In genomic region chr5:136957428-136957827, GRCh38 we compare ENCODE assay signal across 21 cellular contexts.
DNase-seq lines count a peak whose midpoint lies in the region; ATAC-seq and TF ChIP-seq lines count a peak whose summit lies in the region.
"Had no signal": no experiment of that assay in that cellular context is flagged by ENCODE, and none has a peak within 500 bp of the region (broad histone marks: within the 10 kb centered on the region; RNA-seq: fewer than 3 reads in every experiment).

No MANE protein-coding gene starts in this region.

- TF ChIP-seq POLR2A in IMR-90 (IDR thresholded peaks at IDR 0.05; ENCODE audit: low read depth, low read length), result no peak

- no peak overlapping the region for H2BK20ac ChIP-seq in IMR-90 (ENCODE audit: low read depth, low read length)

- no peak overlapping the region for H3K18ac ChIP-seq in IMR-90 (ENCODE audit: low read depth, low read length)

- H4K8ac ChIP-seq in IMR-90 (ENCODE audit: low read depth in 2 of 2, low read length in 2 of 2), result no peak overlapping the region

- no peak for TF ChIP-seq CTCF in Calu3 (IDR thresholded peaks at IDR 0.05; ENCODE audit: unreplicated experiment)
- TF ChIP-seq CTCF in IMR-90 (conservative IDR thresholded peaks at IDR 0.05; ENCODE audit: low read depth, low read length), result no peak
- TF ChIP-seq CTCF in RWPE2 (IDR thresholded peaks at IDR 0.05; ENCODE audit: poor library complexity, severe bottlenecking), result no peak

- DNase-seq in Calu3, result peak; percentile 77
- no peak for DNase-seq in IMR-90
- no peak for DNase-seq in RWPE2 (ENCODE audit: low spot score)
- DNase-seq in UCSD-AML1 (lab: John Stamatoyannopoulos, UW; ENCODE audit: unreplicated experiment), result no peak
- DNase-seq in SK-N-DZ (ENCODE audit: low spot score), result no peak
- DNase-seq: DMS153, KG1, NCI-H1092, NCI-H1417 treated with DMSO at 0.1 percent for 48 hours, NCI-H1694 treated with DMSO at 0.1 percent for 48 hours, NCI-H2081 treated with DMSO at 0.1 percent for 48 hours, NCI-H2171, NCI-H226, NCI-H510A, NCI-H69, SHP77 treated with DMSO at 0.1 percent for 48 hours had no signal

- TF ChIP-seq RAD21 in IMR-90 (IDR thresholded peaks at IDR 0.05; ENCODE audit: low read length), result no peak

- peak overlapping the region; percentile 15 for H3K4me3 Mint-ChIP-seq in Calu3 (ENCODE audit: low read depth, unreplicated experiment)
- H3K4me3 Mint-ChIP-seq: T-helper 1 cell treated with Interleukin-12 subunit alpha and Interleukin-12 subunit beta and Interleukin-4 antibody, amounts not matched to agents 30 μg/mL and 1 μg/mL, for 36 hours had no signal

- no peaks in the 10 kb centered on the region for H3K9me1 ChIP-seq in IMR-90 (ENCODE audit: insufficient read depth, low read length)

- H3K9me3 ChIP-seq in IMR-90 (ENCODE audit: control insufficient read depth, insufficient read depth, low read length), result peaks cover 3% of the 10 kb centered on the region; the same call in 1 of the 2 replicates
- peaks cover 4% of the 10 kb centered on the region for H3K9me3 ChIP-seq in RWPE2 (ENCODE audit: severe bottlenecking)

- no peaks in the 10 kb centered on the region for H3K36me3 Mint-ChIP-seq in Calu3 (ENCODE audit: insufficient read depth, unreplicated experiment)

- 25% methylated on average over 1 of the region's 2 CpGs; no CpG with 5 or more reads in 1 of the 2 experiments for WGBS in IMR-90 (ENCODE audit: extremely low coverage in 2 of 2, insufficient read length in 1 of 2), 2 experiments

- peak overlapping the region; percentile 37 for H2AK9ac ChIP-seq in IMR-90 (replicated peaks; ENCODE audit: low read depth, low read length, poor library complexity)

- H4K20me1 ChIP-seq in IMR-90 (ENCODE audit: insufficient read depth, low read length), result no peaks in the 10 kb centered on the region

- H2BK5ac ChIP-seq in IMR-90 (ENCODE audit: low read depth, low read length, poor library complexity, severe bottlenecking), result no peak overlapping the region

- no peak overlapping the region for H3K27ac ChIP-seq in IMR-90 (ENCODE audit: insufficient read depth, low read length)
- H3K27ac ChIP-seq in RWPE2 (ENCODE audit: poor library complexity, severe bottlenecking), result no peak overlapping the region
- H3K27ac ChIP-seq: SK-N-MC had no signal

- CTCF ChIA-PET in Calu3 (lab: Charles Lee), result interaction anchor here (0.5 to 1.9 kb wide), 3 partner anchors 11 to 178 kb away, joined by 3 to 7 read pairs (median 3); no protein-coding TSS in a partner anchor
- CTCF ChIA-PET in IMR-90 (lab: Yijun Ruan, JAX), result no interaction called here

- H2BK15ac ChIP-seq in IMR-90 (ENCODE audit: low read depth, low read length), result no peak overlapping the region

- no peaks in the 10 kb centered on the region for H3K27me3 ChIP-seq in IMR-90 (ENCODE audit: control insufficient read depth, insufficient read depth, low read length)
- no peaks in the 10 kb centered on the region for H3K27me3 ChIP-seq in RWPE2 (ENCODE audit: insufficient read depth, poor library complexity, severe bottlenecking)

- POLR2A ChIA-PET in IMR-90 (lab: Charles Lee; ENCODE audit: unreplicated experiment), result no interaction called here

- peaks cover 68% of the 10 kb centered on the region for H3K4me1 Mint-ChIP-seq in Calu3 (ENCODE audit: low read depth, unreplicated experiment)

- in situ Hi-C loops in IMR-90 (cut with MboI; ENCODE audit: low sequenced_read_pairs), result no loop called here

- H4K5ac ChIP-seq in IMR-90 (ENCODE audit: low read depth, low read length), result no peak overlapping the region

- peak overlapping the region; percentile 65 for H3K27ac Mint-ChIP-seq in Calu3 (ENCODE audit: unreplicated experiment)
- H3K27ac Mint-ChIP-seq: T-helper 1 cell treated with Interleukin-12 subunit alpha and Interleukin-12 subunit beta and Interleukin-4 antibody, amounts not matched to agents 30 μg/mL and 1 μg/mL, for 36 hours had no signal

- dilution Hi-C loops in IMR-90 (cut with HindIII; ENCODE audit: low sequenced_read_pairs, unreplicated experiment), result no loop called here

- no peak overlapping the region for H3K4ac ChIP-seq in IMR-90 (ENCODE audit: low read depth, low read length)

- H3K36me3 ChIP-seq in IMR-90 (ENCODE audit: control insufficient read depth, insufficient read depth, low read length), result no peaks in the 10 kb centered on the region
- no peaks in the 10 kb centered on the region for H3K36me3 ChIP-seq in RWPE2 (ENCODE audit: low read depth)

- no peaks in the 10 kb centered on the region for H3K79me1 ChIP-seq in IMR-90 (ENCODE audit: low read depth in 1 of 2, low read length in 2 of 2)

- no peak overlapping the region for H3K4me3 ChIP-seq in IMR-90 (ENCODE audit: insufficient read depth, low read depth, low read length)
- H3K4me3 ChIP-seq in RWPE2 (ENCODE audit: severe bottlenecking), result no peak overlapping the region
- H3K4me3 ChIP-seq: SK-N-MC had no signal

- H3K56ac ChIP-seq in IMR-90 (ENCODE audit: extremely low read depth, insufficient read depth, low read length), result no peak overlapping the region

- no peak for ATAC-seq in IMR-90 (ENCODE audit: low read depth)
- peak; percentile 98 for ATAC-seq in RWPE2 (ENCODE audit: low read depth)
- ATAC-seq in esophagus mucosa, result peak; percentile 95
- no peak for ATAC-seq in HG03521 (IDR thresholded peaks at IDR 0.05; ENCODE audit: unreplicated experiment)
- ATAC-seq: HCT116 had no signal

- H2BK120ac ChIP-seq in IMR-90 (ENCODE audit: low read depth, low read length), result no peak overlapping the region

- no peak overlapping the region for H3K23ac ChIP-seq in IMR-90 (ENCODE audit: low read depth, low read length)

- no peak overlapping the region for H3K9ac ChIP-seq in IMR-90 (ENCODE audit: low read depth, low read length)

- no peaks in the 10 kb centered on the region for H3K4me1 ChIP-seq in IMR-90 (ENCODE audit: control insufficient read depth, insufficient read depth, low read length)
- no peaks in the 10 kb centered on the region for H3K4me1 ChIP-seq in RWPE2 (ENCODE audit: insufficient read depth, poor library complexity, severe bottlenecking)

- H3K9me3 Mint-ChIP-seq in Calu3 (ENCODE audit: low read depth, unreplicated experiment), result peaks cover 4% of the 10 kb centered on the region

- no peak overlapping the region for H3K14ac ChIP-seq in IMR-90 (replicated peaks; ENCODE audit: low read depth, low read length)

- no peak overlapping the region for H2AFZ ChIP-seq in IMR-90 (replicated peaks; ENCODE audit: low read length, poor library complexity)

- no peak overlapping the region for H3K4me2 ChIP-seq in IMR-90 (ENCODE audit: low read depth, low read length)

- no peaks in the 10 kb centered on the region for H3K27me3 Mint-ChIP-seq in Calu3 (ENCODE audit: unreplicated experiment)

- no peak overlapping the region for H4K91ac ChIP-seq in IMR-90 (ENCODE audit: insufficient read depth, low read depth, low read length)

- no peak overlapping the region for H2AK5ac ChIP-seq in IMR-90 (ENCODE audit: low read depth, low read length)

- BruUV-seq in Calu3 (replicated peaks; lab: Mats Ljungman, UMichigan), result no TSS peak
- no TSS peak for BruUV-seq in IMR-90 (replicated peaks; lab: Mats Ljungman, UMichigan)

- intact Hi-C loops in Calu3 (cut with micrococcal nuclease; ENCODE audit: unreplicated experiment) (loop anchor here (5.0 kb wide), 1 partner anchor 80 kb away; no protein-coding TSS in a partner anchor), IMR-90 (cut with micrococcal nuclease) (no loop called here)

TF ChIP-seq in IMR-90, 13 proteins besides CTCF, POLR2A, EP300 and RAD21:
- TF ChIP-seq MAZ (IDR thresholded peaks at IDR 0.05; ENCODE audit: borderline replicate concordance, low read depth, low read length) (no peak), NFE2L2 (IDR thresholded peaks at IDR 0.05; ENCODE audit: low read depth, low read length) (no peak), ELK1 (IDR thresholded peaks at IDR 0.05; ENCODE audit: borderline replicate concordance, low read depth, low read length) (no peak), MXI1 (IDR thresholded peaks at IDR 0.05; ENCODE audit: borderline replicate concordance, low read depth, low read length) (no peak), SMC3 (IDR thresholded peaks at IDR 0.05; ENCODE audit: low read depth, low read length) (no peak), RCOR1 (IDR thresholded peaks at IDR 0.05; ENCODE audit: insufficient replicate concordance, low read length) (no peak), MAFK (IDR thresholded peaks at IDR 0.05; ENCODE audit: low read depth, low read length) (no peak), CHD1 (IDR thresholded peaks at IDR 0.05; ENCODE audit: low read depth, low read length) (no peak), USF2 (IDR thresholded peaks at IDR 0.05; ENCODE audit: low read depth, low read length) (no peak), CEBPB (IDR thresholded peaks at IDR 0.05; ENCODE audit: low read depth, low read length) (no peak), RFX5 (IDR thresholded peaks at IDR 0.05; ENCODE audit: low read depth, low read length) (no peak), FOS (IDR thresholded peaks at IDR 0.05; ENCODE audit: low read depth, low read length) (no peak), BHLHE40 (IDR thresholded peaks at IDR 0.05; ENCODE audit: low read depth, low read length) (no peak)

Comparison
In these comparisons a context has a peak if more than half of its experiments do, and no peak if none do; other contexts are left out.
1. ATAC-seq: peak in RWPE2 (single experiment) and esophagus mucosa (single experiment); none in IMR-90 (single experiment) and HG03521 (single experiment).